Comparison of ENCODE assay signal across 1 cellular context in the genomic region with DNA sequence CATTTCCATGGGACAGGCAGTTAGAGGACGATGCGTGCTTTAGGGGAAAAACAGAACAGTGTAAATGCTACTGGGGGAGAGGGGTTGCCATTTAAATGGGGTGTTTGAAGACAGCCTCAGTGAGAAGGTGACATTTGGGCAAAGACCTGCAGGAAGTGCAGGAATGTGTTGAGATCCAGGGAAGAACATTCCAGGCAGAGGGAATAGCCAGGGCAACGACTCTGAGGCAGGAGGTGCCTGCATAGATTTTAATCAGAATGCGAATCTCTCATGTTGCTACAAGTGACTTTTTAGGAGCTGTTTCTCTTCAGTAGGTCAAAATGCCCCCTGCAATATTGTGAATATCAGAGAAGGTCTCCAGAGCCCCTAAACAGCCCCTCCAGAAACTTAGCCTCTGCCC.
TF ChIP-seq lines count a peak whose summit lies in the region.

No MANE protein-coding gene starts in this region.

TF ChIP-seq in WTC11, 78 proteins besides CTCF, POLR2A, EP300 and RAD21 (continued from another document):
- TF ChIP-seq ARID4B (CRISPR knock-in tag; IDR thresholded peaks at IDR 0.05; ENCODE audit: borderline replicate concordance) (no peak), IRF1 (CRISPR knock-in tag; IDR thresholded peaks at IDR 0.05) (no peak), ZNF671 (CRISPR knock-in tag; IDR thresholded peaks at IDR 0.05) (no peak), E2F1 (CRISPR knock-in tag; IDR thresholded peaks at IDR 0.05) (no peak), JAZF1 (CRISPR knock-in tag; IDR thresholded peaks at IDR 0.05) (no peak), SMAD3 (CRISPR knock-in tag; IDR thresholded peaks at IDR 0.05; ENCODE audit: borderline replicate concordance) (no peak), SP1 (CRISPR knock-in tag; conservative IDR thresholded peaks at IDR 0.05) (no peak)
- TF ChIP-seq, protein P1, sequence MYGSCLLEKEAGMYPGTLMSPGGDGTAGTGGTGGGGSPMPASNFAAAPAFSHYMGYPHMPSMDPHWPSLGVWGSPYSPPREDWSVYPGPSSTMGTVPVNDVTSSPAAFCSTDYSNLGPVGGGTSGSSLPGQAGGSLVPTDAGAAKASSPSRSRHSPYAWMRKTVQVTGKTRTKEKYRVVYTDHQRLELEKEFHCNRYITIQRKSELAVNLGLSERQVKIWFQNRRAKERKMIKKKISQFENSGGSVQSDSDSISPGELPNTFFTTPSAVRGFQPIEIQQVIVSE (CRISPR knock-in tag; IDR thresholded peaks at IDR 0.05; ENCODE audit: borderline replicate concordance) = no peak
